28 cellular contexts compared by ENCODE assay signal in genomic region chrX:76153221-76153620, GRCh38.
"Had no signal": no experiment of that assay in that cellular context is flagged by ENCODE, and none has a peak within 500 bp of the region (broad histone marks: within the 10 kb centered on the region; RNA-seq: fewer than 3 reads in every experiment).

No MANE protein-coding gene starts in this region.

- H3K4me1 ChIP-seq: colonic mucosa, foreskin keratinocyte had no signal

- ATAC-seq: effector memory CD8-positive, alpha-beta T cell; esophagus mucosa; foreskin keratinocyte; gastrocnemius medialis; gastroesophageal sphincter; heart left ventricle; heart right ventricle had no signal

- DNase-seq: colonic mucosa; cortex of kidney; dermis blood vessel endothelial cell; dorsolateral prefrontal cortex; effector CD4-positive, alpha-beta T cell; effector CD8-positive, alpha-beta T cell; effector memory CD4-positive, alpha-beta T cell; effector memory CD8-positive, alpha-beta T cell; endodermal cell; erythroblast; esophagus squamous epithelium; foreskin fibroblast; foreskin keratinocyte; foreskin melanocyte; gastrocnemius medialis; glutamatergic neuron; head of caudate nucleus; heart left ventricle; heart right ventricle had no signal

- H3K4me3 ChIP-seq: colonic mucosa, coronary artery, dorsolateral prefrontal cortex, esophagus muscularis mucosa, esophagus squamous epithelium, gastrocnemius medialis, gastroesophageal sphincter, heart left ventricle, heart right ventricle had no signal

- H3K27me3 ChIP-seq: esophagus muscularis mucosa, esophagus squamous epithelium, foreskin keratinocyte, gastroesophageal sphincter had no signal

- FAIRE-seq: colon, endometrium, endothelial cell of umbilical vein, frontal cortex had no signal

- H3K36me3 ChIP-seq: colonic mucosa, esophagus muscularis mucosa, esophagus squamous epithelium, gastrocnemius medialis, gastroesophageal sphincter, heart left ventricle, heart right ventricle had no signal

- H3K9me3 ChIP-seq: colonic mucosa, esophagus muscularis mucosa, esophagus squamous epithelium, gastrocnemius medialis, gastroesophageal sphincter, heart left ventricle, heart right ventricle had no signal

- H3K27ac ChIP-seq: colonic mucosa, coronary artery, dorsolateral prefrontal cortex, epithelial cell of prostate, esophagus muscularis mucosa, esophagus squamous epithelium, foreskin keratinocyte, gastrocnemius medialis, gastroesophageal sphincter, heart left ventricle, heart right ventricle had no signal
